In the genomic region with DNA sequence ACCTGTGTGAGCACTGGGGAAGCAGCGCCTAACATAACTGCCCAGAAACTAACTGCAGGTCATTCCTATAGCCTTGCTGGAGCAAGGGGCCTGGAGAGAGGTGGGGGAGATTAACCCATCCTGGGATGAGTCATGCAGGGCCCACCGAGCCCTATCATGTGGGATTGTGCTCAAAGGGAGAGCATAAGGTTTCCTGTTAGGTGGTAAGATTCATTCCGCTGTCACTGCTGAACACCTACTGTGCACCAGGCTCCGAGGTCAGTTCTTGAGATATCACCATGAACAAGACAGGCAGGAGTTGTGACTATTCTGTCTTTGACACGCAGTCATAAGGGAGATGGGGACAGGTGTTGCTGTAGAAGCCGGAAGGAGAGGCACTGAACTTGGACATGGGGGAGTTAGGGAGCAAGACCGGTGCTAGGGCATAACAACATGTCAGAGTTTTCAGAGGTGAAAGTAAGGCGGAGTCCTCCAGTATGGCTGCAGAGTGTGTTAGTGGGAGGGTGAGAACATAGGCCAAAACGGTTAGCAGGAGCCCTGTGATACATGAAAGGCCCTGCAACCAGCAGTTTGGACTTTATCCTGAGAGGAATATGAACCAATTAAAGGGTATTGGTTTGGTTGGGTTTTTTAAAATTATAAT, we compare ENCODE assay signal across 15 cellular contexts. TPM values are rescaled to one million over a fixed set of nuclear protein-coding genes. Genes with fewer than 3 reads are reported as not detected.
DNase-seq lines count a peak whose midpoint lies in the region; ATAC-seq, FAIRE-seq and TF ChIP-seq lines count a peak whose summit lies in the region.
"Had no signal": no experiment of that assay in that cellular context is flagged by ENCODE, and none has a peak within 500 bp of the region (broad histone marks: within the 10 kb centered on the region; RNA-seq: fewer than 3 reads in every experiment).

No MANE protein-coding gene starts in this region.

- POLR2A ChIA-PET in A549 (lab: Yijun Ruan, JAX): interaction anchor here (1.6 kb wide), 1 partner anchor 21 kb away, joined by 10 read pairs; the partner anchor contains the start of gene RPSA
- POLR2A ChIA-PET in HEK293 (lab: Yijun Ruan, JAX): interaction anchor here (1.8 kb wide), 1 partner anchor 21 kb away, joined by 6 read pairs; the partner anchor contains the start of gene RPSA

- no peak for TF ChIP-seq POLR2A in A549 (IDR thresholded peaks at IDR 0.05; ENCODE audit: low read length)

- ATAC-seq in A549 (no peak), left lobe of liver (peak; percentile 5), GM19463 (IDR thresholded peaks at IDR 0.05; ENCODE audit: unreplicated experiment) (no peak), HG03045 (IDR thresholded peaks at IDR 0.05; ENCODE audit: unreplicated experiment) (no peak)
- no peak for ATAC-seq in activated T-cell treated with anti-CD3 and anti-CD28 coated beads, Interleukin-2, amount 50 U/mL, for 72 hours (replicated peaks in 1 of 2)
- ATAC-seq: esophagus mucosa had no signal

- no peaks in the 10 kb centered on the region for H3K27me3 Mint-ChIP-seq in activated T-cell treated with anti-CD3 and anti-CD28 coated beads, Interleukin-2, amount 50 U/mL, for 72 hours (ENCODE audit: low read depth)

- H3K4me3 ChIP-seq in A549 (no peak overlapping the region), HEK293 (ENCODE audit: low read depth, low read length) (no peak overlapping the region)

- WGBS in A549 (ENCODE audit: missing lambda C conversion rate): 74% methylated on average over 9 of the region's 9 CpGs

- no peak for TF ChIP-seq EP300 in A549 (IDR thresholded peaks at IDR 0.05)

- FAIRE-seq in A549 (lab: Jason Lieb, UNC): no peak

- H3K27ac ChIP-seq in A549 (no peak overlapping the region), HEK293 (ENCODE audit: extremely low read depth, low read depth, low read length) (no peak overlapping the region)
- H3K27ac ChIP-seq: brain microvascular endothelial cell had no signal

- H3K36me3 Mint-ChIP-seq in activated T-cell treated with anti-CD3 and anti-CD28 coated beads, Interleukin-2, amount 50 U/mL, for 72 hours (ENCODE audit: insufficient read depth in 2 of 2): peaks cover 3 to 11% of the 10 kb centered on the region in 2 donors

- CTCF ChIA-PET in A549 (lab: Yijun Ruan, JAX): interaction anchor here (1.0 to 1.3 kb wide), 3 partner anchors 20 to 23 kb away, joined by 3 to 4 read pairs (median 3); partner anchors contain the start of gene RPSA
- CTCF ChIA-PET in HEK293 (lab: Yijun Ruan, JAX): interaction anchor here (1.0 kb wide), 1 partner anchor 864 kb away, joined by 3 read pairs; no protein-coding TSS in a partner anchor

- H3K9me3 ChIP-seq in A549 (no peaks in the 10 kb centered on the region), HEK293 (ENCODE audit: control insufficient read depth, insufficient read depth, low read depth, low read length) (no peaks in the 10 kb centered on the region)
- H3K9me3 ChIP-seq: tibial artery had no signal

- H3K4me2 ChIP-seq in A549: peak overlapping the region; percentile 73

- DNase-seq in A549 (ENCODE audit: low read depth in 1 of 2, low spot score in 1 of 2): no peak
- DNase-seq in activated T-cell treated with anti-CD3 and anti-CD28 coated beads, Interleukin-2, amount 50 U/mL, for 72 hours: peak in 1 of 2 donors; percentile 29
- no peak for DNase-seq in left lobe of liver (ENCODE audit: low spot score)
- no peak for DNase-seq in SKM-1 (lab: John Stamatoyannopoulos, UW; ENCODE audit: unreplicated experiment)
- no peak for DNase-seq in DMS114 treated with DMSO at 0.1 percent for 48 hours (lab: John Stamatoyannopoulos, UW; ENCODE audit: unreplicated experiment)
- DNase-seq: brain microvascular endothelial cell, KBM-7, NCI-H2171 treated with DMSO at 0.1 percent for 48 hours, tibial artery had no signal

- peaks cover 64% of the 10 kb centered on the region for H3K4me1 Mint-ChIP-seq in activated T-cell treated with anti-CD3 and anti-CD28 coated beads, Interleukin-2, amount 50 U/mL, for 72 hours (ENCODE audit: low read depth)

- H3K4me3 Mint-ChIP-seq in activated T-cell treated with anti-CD3 and anti-CD28 coated beads, Interleukin-2, amount 50 U/mL, for 72 hours: peak overlapping the region; percentile 98

- TF ChIP-seq CTCF in A549 (IDR thresholded peaks at IDR 0.05) (no peak), HEK293 (tag by site-specific recombination; IDR thresholded peaks at IDR 0.05) (no peak)

- H3K4me1 ChIP-seq in A549 (peaks cover 18% of the 10 kb centered on the region; the same call in 2 of the 3 replicates), HEK293 (ENCODE audit: control insufficient read depth, insufficient read depth, low read length) (0 out of 2 replicates have a peak, but pooled peaks cover 3% of the 10 kb centered on the region)

- peak overlapping the region; percentile 31 for H3K27ac Mint-ChIP-seq in activated T-cell treated with anti-CD3 and anti-CD28 coated beads, Interleukin-2, amount 50 U/mL, for 72 hours

- no peak for TF ChIP-seq RAD21 in A549 (conservative IDR thresholded peaks at IDR 0.05 in 1 of 2, IDR thresholded peaks at IDR 0.05 in 1 of 2)

- peaks cover 0 to 24% of the 10 kb centered on the region in 2 experiments; a peak in 1 of 3 replicates for H3K36me3 ChIP-seq in HEK293 (ENCODE audit: control insufficient read depth in 2 of 2, insufficient read depth in 1 of 2, low read length in 2 of 2)

- H3K9me3 Mint-ChIP-seq in activated T-cell treated with anti-CD3 and anti-CD28 coated beads, Interleukin-2, amount 50 U/mL, for 72 hours: no peaks in the 10 kb centered on the region

TF ChIP-seq in A549, 52 proteins besides CTCF, POLR2A, EP300 and RAD21 (continues in another document):
- no peak for TF ChIP-seq HOXB13 (CRISPR knock-in tag; IDR thresholded peaks at IDR 0.05; ENCODE audit: low read depth)
- TF ChIP-seq ELK1 (IDR thresholded peaks at IDR 0.05; ENCODE audit: low read depth, low read length): no peak
- TF ChIP-seq JUNB (IDR thresholded peaks at IDR 0.05): no peak
- no peak for TF ChIP-seq EHF (CRISPR knock-in tag; IDR thresholded peaks at IDR 0.05)
- TF ChIP-seq ZFP36 (IDR thresholded peaks at IDR 0.05; ENCODE audit: borderline replicate concordance, partially characterized antibody): no peak

TF ChIP-seq in HEK293, 187 proteins besides CTCF, POLR2A, EP300 and RAD21 (continues in another document):
- TF ChIP-seq ZNF335 (tag by site-specific recombination; conservative IDR thresholded peaks at IDR 0.05) (no peak), ZNF692 (tag by site-specific recombination; IDR thresholded peaks at IDR 0.05) (peak; percentile 84), ZSCAN18 (tag by site-specific recombination; IDR thresholded peaks at IDR 0.05) (no peak), OVOL3 (tag by site-specific recombination; IDR thresholded peaks at IDR 0.05) (no peak), ZIC2 (tag by site-specific recombination; IDR thresholded peaks at IDR 0.05) (peak; percentile 70), BCL11A (tag by site-specific recombination; IDR thresholded peaks at IDR 0.05; ENCODE audit: low read depth) (no peak), ZFP69B (tag by site-specific recombination; IDR thresholded peaks at IDR 0.05) (0 out of 2 replicates have a peak, but pooled peaks have one; percentile 58)

RNA-seq across cellular contexts. Expression of gene SLC25A38, which starts 2.4 kb away (rescaled TPM):
- polyA plus RNA-seq in A549 (2011; rRNA removed): 52.8 and 53.0 TPM in 2 replicates
- polyA plus RNA-seq in A549 (2012; cell fraction: cytosol; rRNA removed): 33.1 and 41.2 TPM in 2 replicates
- polyA plus RNA-seq in A549 (2012; cell fraction: nucleus; rRNA removed): 41.4 and 46.3 TPM in 2 replicates
- polyA plus RNA-seq in A549 (2017; fragmentation: RNase III; extraction: RNeasy Plus Mini Kit Qiagen cat#74134 plus additional on column Dnase treatment): 30.9 to 32.6 TPM (median 31.9 TPM) in 3 replicates
- polyA minus RNA-seq in A549 (2011; rRNA and poly(A)+ RNA removed): 48.3 and 54.1 TPM in 2 replicates
- total RNA-seq in activated T-cell treated with anti-CD3 and anti-CD28 coated beads, Interleukin-2, amount 50 U/mL, for 72 hours: 10 to 100 TPM; 37.5 to 39.7 TPM
- 28.9 TPM for total RNA-seq in left lobe of liver

RNA-seq across cellular contexts. Expression of gene RPSA, which starts 20.9 kb away (rescaled TPM):
- polyA plus RNA-seq in A549 (2011; rRNA removed): 3,141 and 4,058 TPM in 2 replicates
- 3,643 and 3,882 TPM in 2 replicates for polyA plus RNA-seq in A549 (2012; cell fraction: cytosol; rRNA removed)
- polyA plus RNA-seq in A549 (2012; cell fraction: nucleus; rRNA removed): 1,790 and 2,212 TPM in 2 replicates
- polyA plus RNA-seq in A549 (2017; fragmentation: RNase III; extraction: RNeasy Plus Mini Kit Qiagen cat#74134 plus additional on column Dnase treatment): 2,484 to 2,571 TPM (median 2,497 TPM) in 3 replicates
- polyA minus RNA-seq in A549 (2011; rRNA and poly(A)+ RNA removed): 1,413 and 1,781 TPM in 2 replicates
- 1,000 to 10,000 TPM; 2,329 to 2,816 TPM for total RNA-seq in activated T-cell treated with anti-CD3 and anti-CD28 coated beads, Interleukin-2, amount 50 U/mL, for 72 hours
- total RNA-seq in left lobe of liver: 280 TPM

RNA-seq across cellular contexts. Expression of gene CCR8, which starts 56.1 kb away (rescaled TPM):
- polyA plus RNA-seq in A549 (2011; rRNA removed) (not detected in 2 replicates), A549 (2017; fragmentation: RNase III; extraction: RNeasy Plus Mini Kit Qiagen cat#74134 plus additional on column Dnase treatment) (not detected in 3 replicates)
- not detected in 2 replicates for polyA plus RNA-seq in A549 (2012; cell fraction: cytosol; rRNA removed)
- polyA plus RNA-seq in A549 (2012; cell fraction: nucleus; rRNA removed): not detected in 2 replicates
- not detected in 2 replicates for polyA minus RNA-seq in A549 (2011; rRNA and poly(A)+ RNA removed)
- 1 to 10 TPM; 1.2 to 1.7 TPM for total RNA-seq in activated T-cell treated with anti-CD3 and anti-CD28 coated beads, Interleukin-2, amount 50 U/mL, for 72 hours
- not detected for total RNA-seq in left lobe of liver
- total RNA-seq: posterior vena cava had no signal
- polyA plus RNA-seq: BJ had no signal
